ENCODE assay signal across 11 cellular contexts in genomic region chr10:102620615-102621417, GRCh38. TPM values are rescaled to one million over a fixed set of nuclear protein-coding genes. Genes with fewer than 3 reads are reported as not detected.
DNase-seq lines count a peak whose midpoint lies in the region; ATAC-seq, FAIRE-seq and TF ChIP-seq lines count a peak whose summit lies in the region.
"Had no signal": no experiment of that assay in that cellular context is flagged by ENCODE, and none has a peak within 500 bp of the region (broad histone marks: within the 10 kb centered on the region; RNA-seq: fewer than 3 reads in every experiment).

No MANE protein-coding gene starts in this region.

- TF ChIP-seq CTCF in VCaP (conservative IDR thresholded peaks at IDR 0.05) = no peak
- no peak for TF ChIP-seq CTCF in fibroblast of the aortic adventitia (IDR thresholded peaks at IDR 0.05; ENCODE audit: insufficient read depth, low read length)
- no peak for TF ChIP-seq CTCF in tibial artery (IDR thresholded peaks at IDR 0.05)

- H3K27ac ChIP-seq in VCaP (peak overlapping the region; percentile 95), tibial artery (peak overlapping the region; percentile 61 to 62)

- H3K4me1 ChIP-seq in tibial artery = peaks cover 0 to 58% (median 50%) of the 10 kb centered on the region in 4 donors

- no peaks in the 10 kb centered on the region for H3K9me3 ChIP-seq in tibial artery

- H3K27me3 ChIP-seq in tibial artery = no peaks in the 10 kb centered on the region

- peak; percentile 52 for DNase-seq in fibroblast of the aortic adventitia (ENCODE audit: low read depth)
- DNase-seq in myocyte (ENCODE audit: low read depth) = peak; percentile 80
- DNase-seq in tibial artery = no peak
- DNase-seq in HEK293T (ENCODE audit: extremely low spot score) = no peak
- no peak for DNase-seq in GM12892 (ENCODE audit: insufficient read length)
- DNase-seq: cerebellar nuclear complex, NCI-H2171 had no signal

- FAIRE-seq in GM12892 (lab: Jason Lieb, UNC) = no peak
- FAIRE-seq: GM12878, TTC549 had no signal

- intact Hi-C loops in tibial artery (cut with DNase I; ENCODE audit: low total_unique reads) = no loop called here

- H3K36me3 ChIP-seq in tibial artery = peaks cover 11 to 33% (median 25%) of the 10 kb centered on the region in 3 donors

- TF ChIP-seq POLR2A in GM12892 (IDR thresholded peaks at IDR 0.05; ENCODE audit: low read depth, low read length) = no peak

- CTCF ChIA-PET in HEK293T (lab: Yijun Ruan, JAX) = no interaction called here

- no peak for ATAC-seq in GM21528 (IDR thresholded peaks at IDR 0.05; ENCODE audit: low FRiP score, unreplicated experiment)
- ATAC-seq: GM12878 had no signal

- POLR2A ChIA-PET in HEK293T (lab: Yijun Ruan, JAX) = interaction anchor here (1.1 to 1.6 kb wide), 2 partner anchors 11 to 21 kb away, joined by 4 read pairs; no protein-coding TSS in a partner anchor

- H3K4me3 ChIP-seq in fibroblast of the aortic adventitia (ENCODE audit: low read depth, low read length) (no peak overlapping the region), tibial artery (no peak overlapping the region)
- H3K4me3 ChIP-seq: GM12878 had no signal

TF ChIP-seq in HEK293T, 16 proteins besides CTCF, POLR2A, EP300 and RAD21:
- TF ChIP-seq NFRKB (IDR thresholded peaks at IDR 0.05) = no peak
- no peak for TF ChIP-seq ELF4 (IDR thresholded peaks at IDR 0.05)
- no peak for TF ChIP-seq PKNOX1 (IDR thresholded peaks at IDR 0.05)
- TF ChIP-seq FOXM1 (IDR thresholded peaks at IDR 0.05; ENCODE audit: borderline replicate concordance) = no peak

RNA-seq across cellular contexts. Expression of gene TRIM8, which starts 23.5 kb away (rescaled TPM):
- 83.0 and 84.7 TPM in 2 replicates for total RNA-seq in fibroblast of the aortic adventitia (ENCODE audit: low replicate concordance)
- 230 and 274 TPM in 2 replicates for total RNA-seq in myocyte
- polyA plus RNA-seq in myocyte (2012) = 192 TPM
- polyA plus RNA-seq in GM12892 (2012; ENCODE audit: missing spikeins) = 25.0 TPM

Comparison
In these comparisons a context has a peak if more than half of its experiments do, and no peak if none do; other contexts are left out.
1. DNase-seq: peak in fibroblast of the aortic adventitia (single experiment) and myocyte (single experiment); none in tibial artery (0 of 2), HEK293T (single experiment) and GM12892 (single experiment).